ENCODE assay signal across 8 cellular contexts in genomic region chr5:173615884-173616576, GRCh38. TPM values are rescaled to one million over a fixed set of nuclear protein-coding genes. Genes with fewer than 3 reads are reported as not detected.
A peak's percentile ranks its signal among the peaks of the same experiment; 100 is the strongest.
DNase-seq lines count a peak whose midpoint lies in the region; ATAC-seq lines count a peak whose summit lies in the region.

No MANE protein-coding gene starts in this region.

- ATAC-seq in GM19324 (IDR thresholded peaks at IDR 0.05; ENCODE audit: low FRiP score, unreplicated experiment) (peak; percentile 46), HG03457 (IDR thresholded peaks at IDR 0.05; ENCODE audit: unreplicated experiment) (peak; percentile 41)

- under 1% methylated on average over 52 of the region's 55 CpGs for WGBS in mesenchymal stem cell

- DNase-seq in NCI-H82 treated with DMSO at 0.1 percent for 48 hours (lab: John Stamatoyannopoulos, UW; ENCODE audit: unreplicated experiment) (peak; percentile 49), mesenchymal stem cell (peak; percentile 88)
- peak; percentile 43 to 45 for DNase-seq in activated CD8-positive, alpha-beta memory T cell treated with anti-CD3 and anti-CD28 coated beads for 1 hour (ENCODE audit: extremely low read depth in 1 of 2, low read depth in 1 of 2)
- DNase-seq in effector CD8-positive, alpha-beta T cell (lab: John Stamatoyannopoulos, UW), result peak; percentile 33
- DNase-seq in stimulated activated CD8-positive, alpha-beta memory T cell treated with anti-CD3 and anti-CD28 coated beads, Interleukin-12 subunit alpha, Interleukin-12 subunit beta, amount 100 ng/mL, for 4 hours (ENCODE audit: low read depth), result peak; percentile 55

- H3K27ac ChIP-seq in BLaER1 (peak overlapping the region; percentile 93), mesenchymal stem cell (ENCODE audit: low read length, poor library complexity, severe bottlenecking) (peak overlapping the region; percentile 64)

- H3K23ac ChIP-seq in mesenchymal stem cell (ENCODE audit: low read length in 2 of 2), result peak overlapping the region in 1 of 2 experiments; percentile 96

- H3K18ac ChIP-seq in mesenchymal stem cell (ENCODE audit: low read depth in 1 of 2, low read length in 2 of 2), result peak overlapping the region; percentile 94 to 97

- H2AFZ ChIP-seq in mesenchymal stem cell (ENCODE audit: low read depth, low read length), result peak overlapping the region; percentile 90

- peaks cover 8% of the 10 kb centered on the region for H3K79me1 ChIP-seq in mesenchymal stem cell (replicated peaks; ENCODE audit: low read length, poor library complexity, severe bottlenecking)

- H4K8ac ChIP-seq in mesenchymal stem cell (ENCODE audit: low read length), result peak overlapping the region; percentile 41

- H3K9me3 ChIP-seq in BLaER1 (no peaks in the 10 kb centered on the region), mesenchymal stem cell (ENCODE audit: control insufficient read depth, low read length) (no peaks in the 10 kb centered on the region)

- no peak overlapping the region for H2BK5ac ChIP-seq in mesenchymal stem cell (ENCODE audit: low read depth, low read length, poor library complexity, severe bottlenecking)

- peak overlapping the region in 1 of 2 experiments; percentile 97 for H3K14ac ChIP-seq in mesenchymal stem cell (ENCODE audit: low read length in 2 of 2)

- H3K4me2 ChIP-seq in BLaER1 (peak overlapping the region; percentile 93), mesenchymal stem cell (ENCODE audit: low read length, poor library complexity, severe bottlenecking) (peak overlapping the region; percentile 69)

- H3K4me1 ChIP-seq in BLaER1 (peaks cover 26% of the 10 kb centered on the region), mesenchymal stem cell (ENCODE audit: control insufficient read depth, insufficient read depth, low read depth, low read length) (peaks cover 10% of the 10 kb centered on the region)

- peak overlapping the region; percentile 81 for H4K91ac ChIP-seq in mesenchymal stem cell (ENCODE audit: low read length)

- H4K20me1 ChIP-seq in BLaER1, result peaks cover 47% of the 10 kb centered on the region

- H2BK12ac ChIP-seq in mesenchymal stem cell (ENCODE audit: low read length in 2 of 2), result peak overlapping the region in 1 of 2 experiments; percentile 42

- no peak overlapping the region for H2AK5ac ChIP-seq in mesenchymal stem cell (ENCODE audit: low read length, severe bottlenecking)

- peak overlapping the region; percentile 81 for H3K4me3 ChIP-seq in BLaER1
- peak overlapping the region; percentile 85 to 93 for H3K4me3 ChIP-seq in mesenchymal stem cell (ENCODE audit: insufficient read depth in 1 of 2, low read depth in 1 of 2, low read length in 2 of 2)

- H2BK15ac ChIP-seq in mesenchymal stem cell (ENCODE audit: low read depth, poor library complexity, severe bottlenecking), result peak overlapping the region; percentile 73

- H3K9ac ChIP-seq in BLaER1 (peak overlapping the region; percentile 94), mesenchymal stem cell (ENCODE audit: low read length) (peak overlapping the region; percentile 93)

- H2BK120ac ChIP-seq in mesenchymal stem cell (ENCODE audit: low read depth, low read length), result no peak overlapping the region

- H3K36me3 ChIP-seq in BLaER1 (peaks cover 37% of the 10 kb centered on the region), mesenchymal stem cell (ENCODE audit: control insufficient read depth in 1 of 2, insufficient read depth in 2 of 2, low read depth in 1 of 2, low read length in 2 of 2) (peaks cover 6 to 30% of the 10 kb centered on the region in 2 experiments)

- H3K27me3 ChIP-seq in BLaER1, result no peaks in the 10 kb centered on the region
- H3K27me3 ChIP-seq in mesenchymal stem cell (ENCODE audit: control insufficient read depth in 1 of 2, insufficient read depth in 1 of 2, low read length in 2 of 2), result no peaks in the 10 kb centered on the region

- H3K4ac ChIP-seq in mesenchymal stem cell (ENCODE audit: low read depth in 1 of 2, low read length in 2 of 2), result peak overlapping the region; percentile 79 to 98

RNA-seq across cellular contexts. Expression of gene BOD1, which starts 0.4 kb away (rescaled TPM):
- 79.3 TPM for polyA plus RNA-seq in mesenchymal stem cell (2013, experiment 1 of 2)
- 84.2 TPM for polyA plus RNA-seq in mesenchymal stem cell (2013, experiment 2 of 2)

Comparison
In these comparisons a context has a peak if more than half of its experiments do, and no peak if none do; other contexts are left out.
1. Peak in every context shown above with its lines: DNase-seq, ATAC-seq, H3K4me3 ChIP-seq and H3K27ac ChIP-seq.
2. DNase-seq: peak in every context shown above with its lines; median percentile 88 in mesenchymal stem cell; 55 in stimulated activated CD8-positive, alpha-beta memory T cell treated with anti-CD3 and anti-CD28 coated beads, Interleukin-12 subunit alpha, Interleukin-12 subunit beta, amount 100 ng/mL, for 4 hours; 49 in NCI-H82 treated with DMSO at 0.1 percent for 48 hours; 44 in activated CD8-positive, alpha-beta memory T cell treated with anti-CD3 and anti-CD28 coated beads for 1 hour; 33 in effector CD8-positive, alpha-beta T cell.